ENCODE assay signal across 11 cellular contexts in the genomic region with DNA sequence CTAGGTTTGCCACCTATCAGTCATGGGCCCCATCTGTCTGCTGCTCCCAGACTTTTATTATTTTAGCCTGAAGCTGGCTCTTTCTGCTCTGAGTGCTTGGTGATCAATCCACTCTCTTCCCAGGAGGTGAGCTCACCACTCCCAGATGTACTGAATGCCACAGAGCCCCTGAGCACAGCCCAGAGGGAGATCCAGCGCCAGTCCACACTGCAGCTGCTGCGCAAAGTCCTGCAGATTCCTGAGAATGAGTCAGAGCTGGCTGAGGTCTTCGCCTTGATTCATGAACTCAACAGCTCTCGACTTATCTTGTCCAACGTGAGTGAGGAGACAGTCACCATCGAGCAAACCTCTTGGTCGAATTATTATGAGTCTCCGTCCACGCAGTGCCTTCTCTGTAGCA. TPM values are rescaled to one million over a fixed set of nuclear protein-coding genes. Genes with fewer than 3 reads are reported as not detected.
A peak's percentile ranks its signal among the peaks of the same experiment; 100 is the strongest.
DNase-seq lines count a peak whose midpoint lies in the region; ATAC-seq, FAIRE-seq and TF ChIP-seq lines count a peak whose summit lies in the region.
"Had no signal": no experiment of that assay in that cellular context is flagged by ENCODE, and none has a peak within 500 bp of the region (broad histone marks: within the 10 kb centered on the region; RNA-seq: fewer than 3 reads in every experiment).

No MANE protein-coding gene starts in this region.

- TF ChIP-seq CTCF in right atrium auricular region (IDR thresholded peaks at IDR 0.05) (no peak), brain microvascular endothelial cell (IDR thresholded peaks at IDR 0.05; ENCODE audit: low read depth, low read length, missing control alignments) (no peak), keratinocyte (optimal IDR thresholded peaks at IDR 0.05 in 1 of 3, IDR thresholded peaks at IDR 0.05 in 1 of 3, conservative IDR thresholded peaks at IDR 0.05 in 1 of 3; ENCODE audit: extremely low read depth in 1 of 3, insufficient read depth in 2 of 3, low read length in 3 of 3) (no peak)

- in situ Hi-C loops in brain microvascular endothelial cell (cut with HindIII; ENCODE audit: low pct_ligation_motif_present, low sequenced_read_pairs): no loop called here

- FAIRE-seq in keratinocyte (lab: Jason Lieb, UNC): peak; percentile 93
- FAIRE-seq: A204.1, kidney had no signal

- no peak overlapping the region for H3K4me3 ChIP-seq in right atrium auricular region
- H3K4me3 ChIP-seq in brain microvascular endothelial cell (ENCODE audit: low read depth, low read length): no peak overlapping the region
- H3K4me3 ChIP-seq in keratinocyte (ENCODE audit: control insufficient read depth in 2 of 3, extremely low read depth in 1 of 3, insufficient read depth in 2 of 3, low read depth in 1 of 3, low read length in 3 of 3): no peak overlapping the region

- intact Hi-C loops in Right ventricle myocardium inferior (cut with DNase I): no loop called here

- H3K27ac ChIP-seq in right atrium auricular region (peak overlapping the region in 1 of 2 donors; percentile 40), brain microvascular endothelial cell (peak overlapping the region; percentile 91), keratinocyte (ENCODE audit: control insufficient read depth, insufficient read depth, low read length) (peak overlapping the region; percentile 59)

- no peaks in the 10 kb centered on the region for H3K4me1 Mint-ChIP-seq in activated naive CD8-positive, alpha-beta T cell treated with anti-CD3 and anti-CD28 coated beads, Interleukin-2, amount 50 U/mL, for 24 hours

- H3K36me3 ChIP-seq in right atrium auricular region (peaks cover 82% of the 10 kb centered on the region), brain microvascular endothelial cell (replicated peaks) (peaks cover 77% of the 10 kb centered on the region), keratinocyte (ENCODE audit: control insufficient read depth in 2 of 2, extremely low read depth in 1 of 2, insufficient read depth in 2 of 2, low read length in 2 of 2) (peaks cover 37 to 39% of the 10 kb centered on the region in 2 experiments)

- H3K36me3 Mint-ChIP-seq in activated naive CD8-positive, alpha-beta T cell treated with anti-CD3 and anti-CD28 coated beads, Interleukin-2, amount 50 U/mL, for 24 hours (ENCODE audit: low read depth): peaks cover 69% of the 10 kb centered on the region

- no peaks in the 10 kb centered on the region for H3K9me3 Mint-ChIP-seq in activated naive CD8-positive, alpha-beta T cell treated with anti-CD3 and anti-CD28 coated beads, Interleukin-2, amount 50 U/mL, for 24 hours

- peak; percentile 84 for ATAC-seq in Right ventricle myocardium inferior
- ATAC-seq in activated naive CD8-positive, alpha-beta T cell treated with anti-CD3 and anti-CD28 coated beads, Interleukin-2, amount 50 U/mL, for 24 hours: no peak
- no peak for ATAC-seq in GM18502 (IDR thresholded peaks at IDR 0.05; ENCODE audit: poor library complexity, unreplicated experiment)

- H3K9me3 ChIP-seq in right atrium auricular region (no peaks in the 10 kb centered on the region), keratinocyte (ENCODE audit: control insufficient read depth, low read depth, low read length) (no peaks in the 10 kb centered on the region)

- H3K27ac Mint-ChIP-seq in activated naive CD8-positive, alpha-beta T cell treated with anti-CD3 and anti-CD28 coated beads, Interleukin-2, amount 50 U/mL, for 24 hours: no peak overlapping the region

- H4K20me1 ChIP-seq in keratinocyte (ENCODE audit: control insufficient read depth, extremely low read depth, insufficient read depth, low read length): peaks cover 3% of the 10 kb centered on the region

- H3K9me1 ChIP-seq in keratinocyte (ENCODE audit: control insufficient read depth, extremely low read depth, insufficient read depth, low read length): no peaks in the 10 kb centered on the region

- H3K27me3 Mint-ChIP-seq in activated naive CD8-positive, alpha-beta T cell treated with anti-CD3 and anti-CD28 coated beads, Interleukin-2, amount 50 U/mL, for 24 hours: no peaks in the 10 kb centered on the region

- peaks cover 10% of the 10 kb centered on the region for H3K79me2 ChIP-seq in keratinocyte (ENCODE audit: control insufficient read depth, insufficient read depth, low read length)

- H3K4me2 ChIP-seq in keratinocyte (ENCODE audit: control insufficient read depth, extremely low read depth, insufficient read depth, low read depth, low read length): peak overlapping the region; percentile 44

- no peak overlapping the region for H3K4me3 Mint-ChIP-seq in activated naive CD8-positive, alpha-beta T cell treated with anti-CD3 and anti-CD28 coated beads, Interleukin-2, amount 50 U/mL, for 24 hours

- H3K9ac ChIP-seq in keratinocyte (ENCODE audit: control insufficient read depth, extremely low read depth, insufficient read depth, low read length): no peak overlapping the region

- H2AFZ ChIP-seq in keratinocyte (ENCODE audit: control insufficient read depth, low read length): no peak overlapping the region

- DNase-seq in Right ventricle myocardium inferior (ENCODE audit: missing footprints) (no peak), right atrium auricular region (ENCODE audit: low spot score) (no peak), brain microvascular endothelial cell (peak; percentile 99), keratinocyte (ENCODE audit: low read depth, low spot score) (peak; percentile 83), NCI-H2171 (lab: John Stamatoyannopoulos, UW) (no peak), NK-92 (lab: John Stamatoyannopoulos, UW; ENCODE audit: unreplicated experiment) (no peak)
- DNase-seq in activated naive CD8-positive, alpha-beta T cell treated with anti-CD3 and anti-CD28 coated beads, Interleukin-2, amount 50 U/mL, for 24 hours: no peak
- DNase-seq: activated T-cell treated with anti-CD3 and anti-CD28 coated beads, Interleukin-2, amount 50 U/mL, for 48 hours; kidney had no signal

- H3K27me3 ChIP-seq in right atrium auricular region (no peaks in the 10 kb centered on the region), brain microvascular endothelial cell (replicated peaks) (no peaks in the 10 kb centered on the region), keratinocyte (ENCODE audit: control insufficient read depth, extremely low read depth, insufficient read depth, low read length) (no peaks in the 10 kb centered on the region)

- dilution Hi-C loops in keratinocyte (cut with MboI; ENCODE audit: extremely low pct_ligation_motif_present, low sequenced_read_pairs): no loop called here

- H3K4me1 ChIP-seq in right atrium auricular region (peaks cover 0 to 12% of the 10 kb centered on the region in 2 donors), keratinocyte (ENCODE audit: control insufficient read depth, extremely low read depth, insufficient read depth, low read length) (peaks cover 18% of the 10 kb centered on the region)

RNA-seq across cellular contexts. Expression of gene HMGXB3, which starts 36.0 kb away (rescaled TPM):
- total RNA-seq in Right ventricle myocardium inferior: 14.6 TPM
- 10 to 100 TPM; 18.4 to 21.1 TPM for total RNA-seq in right atrium auricular region
- 37.8 to 39.4 TPM (median 38.6 TPM) in 3 replicates for polyA plus RNA-seq in keratinocyte
- 19.4 TPM for polyA plus RNA-seq in keratinocyte (2011; ENCODE audit: low read depth)
- 29.2 and 29.7 TPM in 2 replicates for polyA plus RNA-seq in keratinocyte (2011; cell fraction: cytosol; rRNA removed)
- polyA plus RNA-seq in keratinocyte (2011; cell fraction: nucleus; rRNA removed): 89.4 and 108 TPM in 2 replicates
- polyA plus RNA-seq in keratinocyte (2012; ENCODE audit: low replicate concordance): 16.1 and 27.2 TPM in 2 replicates
- 64.6 to 78.4 TPM (median 68.0 TPM) in 3 replicates for polyA minus RNA-seq in keratinocyte
- polyA minus RNA-seq in keratinocyte (2011; cell fraction: cytosol; rRNA and poly(A)+ RNA removed): 41.6 TPM
- 56.6 and 84.9 TPM in 2 replicates for polyA minus RNA-seq in keratinocyte (2011; cell fraction: nucleus; rRNA and poly(A)+ RNA removed)

RNA-seq across cellular contexts. Expression of gene TIGD6, which starts 36.1 kb away (rescaled TPM):
- total RNA-seq in Right ventricle myocardium inferior (2.4 TPM), right atrium auricular region (1 to 10 TPM; 1.6 to 2.3 TPM)
- polyA plus RNA-seq in keratinocyte: 3.9 to 4.1 TPM (median 4.1 TPM) in 3 replicates
- polyA plus RNA-seq in keratinocyte (2011; ENCODE audit: low read depth): 1.5 TPM
- polyA plus RNA-seq in keratinocyte (2011; cell fraction: cytosol; rRNA removed): 3.1 and 4.7 TPM in 2 replicates
- polyA plus RNA-seq in keratinocyte (2011; cell fraction: nucleus; rRNA removed): 4.1 and 5.3 TPM in 2 replicates
- polyA plus RNA-seq in keratinocyte (2012; ENCODE audit: low replicate concordance): 3.0 and 3.2 TPM in 2 replicates
- polyA minus RNA-seq in keratinocyte: 6.5 to 10.5 TPM (median 8.9 TPM) in 3 replicates
- 3.8 TPM for polyA minus RNA-seq in keratinocyte (2011; cell fraction: cytosol; rRNA and poly(A)+ RNA removed)
- polyA minus RNA-seq in keratinocyte (2011; cell fraction: nucleus; rRNA and poly(A)+ RNA removed): 2.2 and 5.0 TPM in 2 replicates

RNA-seq across cellular contexts. Expression of gene CSF1R, which starts 49.8 kb away (rescaled TPM):
- 21.9 TPM for total RNA-seq in Right ventricle myocardium inferior
- 10 to 100 TPM; 11.2 to 24.6 TPM for total RNA-seq in right atrium auricular region
- 0.21 TPM in 1 of 3 replicates, not detected in the others for polyA plus RNA-seq in keratinocyte
- 0.09 TPM for polyA plus RNA-seq in keratinocyte (2011; ENCODE audit: low read depth)
- 0.03 and 0.10 TPM in 2 replicates for polyA plus RNA-seq in keratinocyte (2011; cell fraction: cytosol; rRNA removed)
- 0.10 and 0.13 TPM in 2 replicates for polyA plus RNA-seq in keratinocyte (2011; cell fraction: nucleus; rRNA removed)
- 0.08 TPM in 1 of 2 replicates, not detected in the other for polyA plus RNA-seq in keratinocyte (2012; ENCODE audit: low replicate concordance)
- 0.10 to 0.32 TPM in 2 of 3 replicates, not detected in the other for polyA minus RNA-seq in keratinocyte
- not detected for polyA minus RNA-seq in keratinocyte (2011; cell fraction: cytosol; rRNA and poly(A)+ RNA removed)
- not detected in 2 replicates for polyA minus RNA-seq in keratinocyte (2011; cell fraction: nucleus; rRNA and poly(A)+ RNA removed)

Comparison
In these comparisons a context has a peak if more than half of its experiments do, and no peak if none do; other contexts are left out.
1. DNase-seq: peak in brain microvascular endothelial cell (single experiment) and keratinocyte (single experiment); none in Right ventricle myocardium inferior (single experiment), right atrium auricular region (single experiment), NCI-H2171 (single experiment), activated naive CD8-positive, alpha-beta T cell treated with anti-CD3 and anti-CD28 coated beads, Interleukin-2, amount 50 U/mL, for 24 hours (single experiment) and NK-92 (single experiment).